ENCODE assay signal across 1 cellular context in the genomic region with DNA sequence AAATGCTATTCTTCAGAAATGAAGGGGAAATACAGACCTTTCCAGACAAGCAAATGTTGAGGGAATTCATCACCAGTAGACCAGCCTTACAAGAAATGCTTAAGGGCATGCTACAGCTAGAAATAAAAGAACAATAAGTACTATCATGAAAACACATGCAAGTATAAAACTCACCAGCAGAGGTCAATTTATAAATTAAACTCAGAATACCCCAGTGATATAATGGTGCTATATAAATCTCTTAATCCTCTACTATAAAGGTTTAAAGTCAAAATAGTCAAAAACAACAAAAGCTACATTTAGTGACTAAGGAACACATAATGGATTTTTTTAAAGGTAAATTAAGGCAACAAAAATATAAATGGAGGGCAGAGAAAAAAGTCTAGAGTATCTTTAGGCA.
TF ChIP-seq lines count a peak whose summit lies in the region.

No MANE protein-coding gene starts in this region.

TF ChIP-seq in HepG2, 621 proteins besides CTCF, POLR2A, EP300 and RAD21 (continued from another document):
- TF ChIP-seq, protein P1, sequence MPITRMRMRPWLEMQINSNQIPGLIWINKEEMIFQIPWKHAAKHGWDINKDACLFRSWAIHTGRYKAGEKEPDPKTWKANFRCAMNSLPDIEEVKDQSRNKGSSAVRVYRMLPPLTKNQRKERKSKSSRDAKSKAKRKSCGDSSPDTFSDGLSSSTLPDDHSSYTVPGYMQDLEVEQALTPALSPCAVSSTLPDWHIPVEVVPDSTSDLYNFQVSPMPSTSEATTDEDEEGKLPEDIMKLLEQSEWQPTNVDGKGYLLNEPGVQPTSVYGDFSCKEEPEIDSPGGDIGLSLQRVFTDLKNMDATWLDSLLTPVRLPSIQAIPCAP (CRISPR knock-in tag; IDR thresholded peaks at IDR 0.05; ENCODE audit: low read depth) = no peak
- TF ChIP-seq PAWR (CRISPR knock-in tag; IDR thresholded peaks at IDR 0.05; ENCODE audit: borderline replicate concordance) = no peak
- TF ChIP-seq SAFB2 (CRISPR knock-in tag; IDR thresholded peaks at IDR 0.05; ENCODE audit: borderline replicate concordance, low read depth) = no peak
- TF ChIP-seq ZNF17 (CRISPR knock-in tag; IDR thresholded peaks at IDR 0.05) = no peak
- no peak for TF ChIP-seq ZNF160 (CRISPR knock-in tag; IDR thresholded peaks at IDR 0.05)
- TF ChIP-seq ZNF709 (CRISPR knock-in tag; IDR thresholded peaks at IDR 0.05) = no peak
